1 cellular context compared by ENCODE assay signal in genomic region chr16:86578056-86578455, GRCh38.
TF ChIP-seq lines count a peak whose summit lies in the region.

No MANE protein-coding gene starts in this region.

TF ChIP-seq in IMR-90, 13 proteins besides CTCF, POLR2A, EP300 and RAD21 (continued from another document):
- peak; percentile 83 for TF ChIP-seq USF2 (IDR thresholded peaks at IDR 0.05; ENCODE audit: low read depth, low read length)
- peak; percentile 64; the same call in 1 of the 2 replicates for TF ChIP-seq FOS (IDR thresholded peaks at IDR 0.05; ENCODE audit: low read depth, low read length)
- TF ChIP-seq RCOR1 (IDR thresholded peaks at IDR 0.05; ENCODE audit: insufficient replicate concordance, low read length), result no peak
- TF ChIP-seq CHD1 (IDR thresholded peaks at IDR 0.05; ENCODE audit: low read depth, low read length), result no peak
- no peak for TF ChIP-seq MXI1 (IDR thresholded peaks at IDR 0.05; ENCODE audit: borderline replicate concordance, low read depth, low read length)
- 0 out of 2 replicates have a peak, but pooled peaks have one; percentile 7 for TF ChIP-seq CEBPB (IDR thresholded peaks at IDR 0.05; ENCODE audit: low read depth, low read length)
- no peak for TF ChIP-seq ELK1 (IDR thresholded peaks at IDR 0.05; ENCODE audit: borderline replicate concordance, low read depth, low read length)
